ENCODE assay signal across 10 cellular contexts in the genomic region with DNA sequence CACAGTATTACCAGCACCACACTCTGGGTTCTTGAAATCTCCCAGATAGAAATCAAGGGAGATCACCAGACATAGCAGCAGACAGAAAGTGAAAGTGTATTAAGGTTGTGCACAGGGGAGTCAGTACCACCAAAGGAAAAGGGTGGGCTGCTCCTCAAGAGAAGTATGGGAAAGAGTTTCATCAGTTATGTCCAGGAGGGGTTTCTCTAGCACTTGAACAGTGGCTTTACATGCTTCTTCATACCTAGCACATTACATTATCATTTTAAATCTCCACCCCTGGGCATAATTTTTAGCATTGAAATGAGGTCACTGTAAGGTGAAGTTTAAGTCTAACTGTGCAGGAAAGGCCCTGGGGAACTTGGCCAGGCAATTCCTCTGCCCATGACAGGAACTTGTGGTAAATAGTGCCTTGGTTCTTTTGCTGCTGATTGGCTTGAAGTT.
DNase-seq lines count a peak whose midpoint lies in the region; ATAC-seq and TF ChIP-seq lines count a peak whose summit lies in the region.
"Had no signal": no experiment of that assay in that cellular context is flagged by ENCODE, and none has a peak within 500 bp of the region (broad histone marks: within the 10 kb centered on the region; RNA-seq: fewer than 3 reads in every experiment).

No MANE protein-coding gene starts in this region.

- no peaks in the 10 kb centered on the region for H3K36me3 ChIP-seq in osteoblast (ENCODE audit: insufficient read depth, low read length)
- H3K36me3 ChIP-seq: tibial nerve had no signal

- DNase-seq in immature natural killer cell (peak; percentile 6 to 22 (median 11)), NCI-H187 (lab: John Stamatoyannopoulos, UW) (no peak), germinal center (ENCODE audit: low spot score) (no peak), osteoblast (ENCODE audit: insufficient read length, low spot score, missing footprints) (no peak), cortex of kidney (lab: John Stamatoyannopoulos, UW) (no peak)
- DNase-seq: NCI-H446 treated with DMSO at 0.1 percent for 48 hours had no signal

- no peaks in the 10 kb centered on the region for H3K9me3 ChIP-seq in osteoblast (ENCODE audit: low read depth, low read length)
- H3K9me3 ChIP-seq: tibial nerve had no signal

- no peak for TF ChIP-seq CTCF in osteoblast (IDR thresholded peaks at IDR 0.05; ENCODE audit: extremely low read depth, low read depth, low read length)

- no peak overlapping the region for H3K27ac ChIP-seq in osteoblast (ENCODE audit: low read depth, low read length)
- H3K27ac ChIP-seq: tibial nerve had no signal

- H3K4me3 Mint-ChIP-seq in immature natural killer cell, result peak overlapping the region in 4 of 5 donors; percentile 7 to 34 (median 23)

- H3K9me3 Mint-ChIP-seq in immature natural killer cell, result peaks cover 0 to 4% (median 0%) of the 10 kb centered on the region in 6 donors

- H3K27me3 ChIP-seq in osteoblast (ENCODE audit: insufficient read depth, low read length), result no peaks in the 10 kb centered on the region
- H3K27me3 ChIP-seq: tibial nerve had no signal

- H2AFZ ChIP-seq in osteoblast (ENCODE audit: low read length), result no peak overlapping the region

- H3K79me2 ChIP-seq in osteoblast (ENCODE audit: insufficient read depth, low read length), result no peaks in the 10 kb centered on the region

- H3K27me3 Mint-ChIP-seq in immature natural killer cell (ENCODE audit: low read depth in 3 of 3), result no peaks in the 10 kb centered on the region

- H3K4me1 ChIP-seq in osteoblast (ENCODE audit: insufficient read depth, low read length), result no peaks in the 10 kb centered on the region
- H3K4me1 ChIP-seq: tibial nerve had no signal

- peaks cover 4 to 20% of the 10 kb centered on the region in 2 donors for H3K4me1 Mint-ChIP-seq in immature natural killer cell

- no peak overlapping the region for H3K4me2 ChIP-seq in osteoblast (ENCODE audit: insufficient read depth, low read length)

- peak overlapping the region in 3 of 6 donors; percentile 17 to 40 (median 21) for H3K27ac Mint-ChIP-seq in immature natural killer cell

- no peak overlapping the region for H3K4me3 ChIP-seq in osteoblast (ENCODE audit: insufficient read depth, low read length)
- H3K4me3 ChIP-seq: tibial nerve had no signal

- H3K36me3 Mint-ChIP-seq in immature natural killer cell, result no peaks in the 10 kb centered on the region

- ATAC-seq in GM18858 (IDR thresholded peaks at IDR 0.05; ENCODE audit: unreplicated experiment) (peak; percentile 82), GM21717 (IDR thresholded peaks at IDR 0.05; ENCODE audit: unreplicated experiment) (peak; percentile 88), HG03354 (IDR thresholded peaks at IDR 0.05; ENCODE audit: poor library complexity, severe bottlenecking, unreplicated experiment) (peak; percentile 90)

- no peaks in the 10 kb centered on the region for H4K20me1 ChIP-seq in osteoblast (ENCODE audit: insufficient read depth, low read length)

Comparison
In these comparisons a context has a peak if more than half of its experiments do, and no peak if none do; other contexts are left out.
1. DNase-seq: peak in immature natural killer cell (3 of 3); none in NCI-H187 (0 of 2), germinal center (single experiment), osteoblast (single experiment) and cortex of kidney (single experiment).
2. Peak in every context shown above with its lines, with median percentiles within 50 percentile points of each other: ATAC-seq.